15 cellular contexts compared by ENCODE assay signal in the genomic region with DNA sequence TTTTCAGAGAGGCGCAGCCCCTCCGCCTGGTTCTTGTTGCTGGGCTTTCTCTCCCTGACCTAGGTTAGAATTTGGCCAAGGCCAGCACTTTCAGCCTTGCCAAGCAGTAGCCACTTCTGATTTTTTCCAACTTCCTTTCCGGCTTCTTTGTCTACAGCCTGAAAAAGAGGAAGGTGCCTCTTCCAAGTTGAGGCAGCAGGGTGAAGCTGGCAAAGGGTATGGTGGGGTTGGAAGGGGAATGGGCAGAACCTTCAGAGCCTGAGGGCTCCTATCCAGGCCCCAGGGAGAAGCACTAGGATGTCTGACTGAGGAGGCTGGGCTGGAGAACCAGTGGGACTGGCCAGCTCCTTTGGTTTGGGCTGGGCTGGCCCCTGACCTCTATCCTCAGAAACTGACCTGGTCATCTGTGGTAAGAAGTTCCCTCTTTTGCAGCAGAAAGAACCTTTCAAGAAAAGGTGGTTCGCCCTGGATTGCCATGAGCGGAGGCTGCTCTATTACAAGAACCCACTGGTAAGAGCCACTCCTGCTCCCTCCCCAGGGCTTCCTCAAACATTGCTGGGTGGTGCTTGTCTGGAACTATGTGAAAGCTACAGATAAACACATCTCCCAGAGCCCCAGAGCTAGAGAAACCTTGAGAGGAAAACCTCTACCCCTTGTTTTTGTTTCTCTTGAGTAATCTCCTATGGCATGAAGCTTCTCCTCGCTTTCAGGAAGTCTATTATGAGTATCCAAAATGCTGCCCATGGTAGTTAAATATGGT. TPM values are rescaled to one million over a fixed set of nuclear protein-coding genes. Genes with fewer than 3 reads are reported as not detected.
A peak's percentile ranks its signal among the peaks of the same experiment; 100 is the strongest.
DNase-seq lines count a peak whose midpoint lies in the region; ATAC-seq, FAIRE-seq and TF ChIP-seq lines count a peak whose summit lies in the region.
"Had no signal": no experiment of that assay in that cellular context is flagged by ENCODE, and none has a peak within 500 bp of the region (broad histone marks: within the 10 kb centered on the region; RNA-seq: fewer than 3 reads in every experiment).

No MANE protein-coding gene starts in this region.

- 60 to 71% (median 66%) methylated on average over 4 to 6 of the region's 6 CpGs for WGBS in adrenal gland, 4 donors

- no peaks in the 10 kb centered on the region for H3K4me1 ChIP-seq in Loucy (ENCODE audit: insufficient read depth, low read length, poor library complexity, severe bottlenecking)
- peaks cover 8 to 29% of the 10 kb centered on the region in 2 donors for H3K4me1 ChIP-seq in adrenal gland (replicated peaks in 1 of 2)
- peaks cover 0 to 16% of the 10 kb centered on the region in 2 donors for H3K4me1 ChIP-seq in kidney (ENCODE audit: control insufficient read depth in 1 of 2, insufficient read depth in 1 of 2, low read depth in 1 of 2, low read length in 2 of 2)
- H3K4me1 ChIP-seq in subcutaneous abdominal adipose tissue (ENCODE audit: control insufficient read depth in 5 of 5, insufficient read depth in 5 of 5, low read length in 5 of 5) = peaks cover 5 to 81% (median 48%) of the 10 kb centered on the region in 5 donors

- ATAC-seq in HG02840 (IDR thresholded peaks at IDR 0.05; ENCODE audit: low FRiP score, unreplicated experiment) = no peak

- H4K20me1 ChIP-seq in Loucy (ENCODE audit: insufficient read depth, low read length, poor library complexity, severe bottlenecking) = no peaks in the 10 kb centered on the region

- H2AFZ ChIP-seq in Loucy (ENCODE audit: low read length) = peak overlapping the region; percentile 45; the same call in 1 of the 2 replicates

- H3K4me3 ChIP-seq in Loucy (ENCODE audit: low read length, poor library complexity, severe bottlenecking) (no peak overlapping the region), adrenal gland (no peak overlapping the region), kidney (ENCODE audit: low read length in 2 of 2) (no peak overlapping the region), subcutaneous abdominal adipose tissue (ENCODE audit: low read depth in 1 of 5, low read length in 5 of 5) (peak overlapping the region in 4 of 5 donors; percentile 34 to 44 (median 40))

- FAIRE-seq in kidney (lab: Jason Lieb, UNC) = no peak
- FAIRE-seq: RCC 7860 had no signal

- H3K36me3 ChIP-seq in Loucy (ENCODE audit: insufficient read depth, low read length) (no peaks in the 10 kb centered on the region), adrenal gland (replicated peaks in 1 of 2) (no peaks in the 10 kb centered on the region), kidney (ENCODE audit: control insufficient read depth in 1 of 2, insufficient read depth in 2 of 2, low read length in 2 of 2) (no peaks in the 10 kb centered on the region), subcutaneous abdominal adipose tissue (ENCODE audit: control insufficient read depth in 5 of 5, insufficient read depth in 5 of 5, low read length in 5 of 5) (no peaks in the 10 kb centered on the region)

- H3K27ac ChIP-seq in adrenal gland (peak overlapping the region; percentile 9 to 78 (median 25)), kidney (ENCODE audit: low read depth in 2 of 2, low read length in 2 of 2) (peak overlapping the region in 1 of 2 donors; percentile 28), subcutaneous abdominal adipose tissue (ENCODE audit: low read depth, low read length) (peak overlapping the region; percentile 61)

- H3K27me3 ChIP-seq in Loucy (ENCODE audit: insufficient read depth, low read length, poor library complexity, severe bottlenecking) (no peaks in the 10 kb centered on the region), adrenal gland (no peaks in the 10 kb centered on the region), subcutaneous abdominal adipose tissue (ENCODE audit: control insufficient read depth in 5 of 5, insufficient read depth in 4 of 5, low read length in 5 of 5) (no peaks in the 10 kb centered on the region)

- no peaks in the 10 kb centered on the region for H3K9me2 ChIP-seq in Loucy (replicated peaks; ENCODE audit: low read depth, low read length)

- no peaks in the 10 kb centered on the region for H3K79me2 ChIP-seq in Loucy (ENCODE audit: insufficient read depth, low read length)

- H3F3A ChIP-seq in Loucy (ENCODE audit: low read depth) = no peaks in the 10 kb centered on the region

- H3K27ac Mint-ChIP-seq in activated T-cell treated with anti-CD3 and anti-CD28 coated beads, Interleukin-2, amount 50 U/mL, for 24 hours = no peak overlapping the region
- H3K27ac Mint-ChIP-seq: activated T-helper 1 cell treated with anti-CD3 and anti-CD28 coated beads, Interleukin-12 subunit alpha, Interleukin-12 subunit beta, Interleukin-2, Interleukin-4 antibody, amounts not matched to agents 30 ng/mL and 10 ng/mL and 1 ng/mL, durations not matched to agents 14 hours and 24 hours and 36 hours had no signal

- CTCF ChIA-PET in GM10248 (lab: Yijun Ruan, JAX) = interaction anchor here (1.1 to 1.8 kb wide), 2 partner anchors 14 to 15 kb away, joined by 3 to 5 read pairs; no protein-coding TSS in a partner anchor

- H3K9me3 Mint-ChIP-seq in activated T-cell treated with anti-CD3 and anti-CD28 coated beads, Interleukin-2, amount 50 U/mL, for 24 hours = no peaks in the 10 kb centered on the region
- H3K9me3 Mint-ChIP-seq: activated T-helper 1 cell treated with anti-CD3 and anti-CD28 coated beads, Interleukin-12 subunit alpha, Interleukin-12 subunit beta, Interleukin-2, Interleukin-4 antibody, amounts not matched to agents 30 ng/mL and 10 ng/mL and 1 ng/mL, durations not matched to agents 14 hours and 24 hours and 36 hours had no signal

- no peak overlapping the region for H3K9ac ChIP-seq in Loucy (ENCODE audit: low read depth, low read length, poor library complexity, severe bottlenecking)
- H3K9ac ChIP-seq in kidney (ENCODE audit: low read length in 2 of 2) = no peak overlapping the region
- H3K9ac ChIP-seq in subcutaneous abdominal adipose tissue (ENCODE audit: low read length in 5 of 5) = no peak overlapping the region

- H3K4me1 Mint-ChIP-seq in activated T-cell treated with anti-CD3 and anti-CD28 coated beads, Interleukin-2, amount 50 U/mL, for 24 hours (ENCODE audit: low read depth) = no peaks in the 10 kb centered on the region

- H3K36me3 Mint-ChIP-seq in activated T-cell treated with anti-CD3 and anti-CD28 coated beads, Interleukin-2, amount 50 U/mL, for 24 hours (ENCODE audit: low read depth) = no peaks in the 10 kb centered on the region

- H3K27me3 Mint-ChIP-seq in activated T-cell treated with anti-CD3 and anti-CD28 coated beads, Interleukin-2, amount 50 U/mL, for 24 hours = peaks cover 7% of the 10 kb centered on the region

- DNase-seq in adrenal gland (peak in 3 of 7 donors; percentile 29 to 49 (median 41)), kidney (peak; percentile 63), GM10248 (ENCODE audit: extremely low spot score) (no peak), NCI-H69 (lab: John Stamatoyannopoulos, UW) (no peak)
- DNase-seq in activated T-cell treated with anti-CD3 and anti-CD28 coated beads, Interleukin-2, amount 50 U/mL, for 24 hours = no peak
- DNase-seq: central memory CD4-positive, alpha-beta T cell; kidney glomerular epithelial cell; NCI-H2081 treated with DMSO at 0.1 percent for 48 hours; posterior cingulate gyrus had no signal

- H3K4me3 Mint-ChIP-seq in activated T-cell treated with anti-CD3 and anti-CD28 coated beads, Interleukin-2, amount 50 U/mL, for 24 hours = no peak overlapping the region
- H3K4me3 Mint-ChIP-seq: activated T-helper 1 cell treated with anti-CD3 and anti-CD28 coated beads, Interleukin-12 subunit alpha, Interleukin-12 subunit beta, Interleukin-2, Interleukin-4 antibody, amounts not matched to agents 30 ng/mL and 10 ng/mL and 1 ng/mL, durations not matched to agents 14 hours and 24 hours and 36 hours had no signal

- no peak for TF ChIP-seq CTCF in Loucy (conservative IDR thresholded peaks at IDR 0.05; ENCODE audit: low read length)
- no peak for TF ChIP-seq CTCF in adrenal gland (IDR thresholded peaks at IDR 0.05)
- TF ChIP-seq CTCF in kidney (IDR thresholded peaks at IDR 0.05; ENCODE audit: borderline replicate concordance, extremely low read depth, insufficient read depth) = no peak
- TF ChIP-seq CTCF in GM10248 (IDR thresholded peaks at IDR 0.05; ENCODE audit: control extremely low read depth, extremely low read depth, low read depth, missing control alignments) = no peak

- H3K4me2 ChIP-seq in Loucy (ENCODE audit: low read depth, low read length, poor library complexity, severe bottlenecking) = no peak overlapping the region

- TF ChIP-seq POLR2A in adrenal gland (IDR thresholded peaks at IDR 0.05) = no peak

- intact Hi-C loops in adrenal gland (cut with DNase I) (loop anchor here in 1 of 2 donors (10.0 kb wide), 1 partner anchor 49 kb away; a partner anchor contains a TSS), kidney (cut with DNase I) (no loop called here)

- H3K9me3 ChIP-seq in Loucy (ENCODE audit: insufficient read depth, low read depth, low read length) (no peaks in the 10 kb centered on the region), adrenal gland (replicated peaks in 1 of 3) (no peaks in the 10 kb centered on the region), kidney (ENCODE audit: control insufficient read depth in 1 of 2, low read length in 2 of 2) (no peaks in the 10 kb centered on the region), subcutaneous abdominal adipose tissue (ENCODE audit: control insufficient read depth in 5 of 5, low read length in 5 of 5) (no peaks in the 10 kb centered on the region)

- POLR2A ChIA-PET in GM10248 (lab: Yijun Ruan, JAX) = interaction anchor here (0.6 kb wide), 1 partner anchor 1357 kb away, joined by 4 read pairs; no protein-coding TSS in a partner anchor

RNA-seq across cellular contexts. Expression of a gene that starts 16.6 kb away (rescaled TPM):
- 10 to 100 TPM; 15.7 to 35.6 (median 22.7) TPM for total RNA-seq in adrenal gland
- polyA plus RNA-seq in adrenal gland = 10 to 100 TPM; 11.0 to 23.7 (median 21.6) TPM
- total RNA-seq in kidney = 27.8 TPM
- 29.8 TPM for polyA plus RNA-seq in kidney (ENCODE audit: insufficient read depth, low read depth, low replicate concordance)

RNA-seq across cellular contexts. Expression of a gene that starts 32.5 kb away (rescaled TPM):
- 10 to 100 TPM; 29.3 to 84.7 (median 42.4) TPM for total RNA-seq in adrenal gland
- polyA plus RNA-seq in adrenal gland = 10 to 100 TPM in 1 of 3 donors, 1 to 10 TPM in 2; 7.8 to 15.7 (median 9.6) TPM
- 24.8 TPM for total RNA-seq in kidney
- polyA plus RNA-seq in kidney (ENCODE audit: insufficient read depth, low read depth, low replicate concordance) = 6.5 TPM
- total RNA-seq: HT1080 had no signal

RNA-seq across cellular contexts. Expression of a gene that starts 48.2 kb away (rescaled TPM):
- total RNA-seq in adrenal gland = 10 to 100 TPM in 6 of 8 donors, 1 to 10 TPM in 2; 8.1 to 19.9 (median 12.2) TPM
- polyA plus RNA-seq in adrenal gland = 10 to 100 TPM in 1 of 3 donors, 1 to 10 TPM in 2; 6.1 to 22.0 (median 9.3) TPM
- 14.0 TPM for total RNA-seq in kidney
- polyA plus RNA-seq in kidney (ENCODE audit: insufficient read depth, low read depth, low replicate concordance) = 14.3 TPM

Comparison
In these comparisons a context has a peak if more than half of its experiments do, and no peak if none do; other contexts are left out.
1. H3K4me3 ChIP-seq: peak in subcutaneous abdominal adipose tissue (4 of 5); none in Loucy (single experiment), adrenal gland (0 of 4) and kidney (0 of 2).